ENCODE assay signal across 15 cellular contexts in genomic region chr5:123881791-123882244, GRCh38.
DNase-seq lines count a peak whose midpoint lies in the region; ATAC-seq, FAIRE-seq and TF ChIP-seq lines count a peak whose summit lies in the region.
"Had no signal": no experiment of that assay in that cellular context is flagged by ENCODE, and none has a peak within 500 bp of the region (broad histone marks: within the 10 kb centered on the region; RNA-seq: fewer than 3 reads in every experiment).

No MANE protein-coding gene starts in this region.

- H3K14ac ChIP-seq in H1 (ENCODE audit: insufficient read length), result no peak overlapping the region

- H2BK120ac ChIP-seq in H1 (replicated peaks; ENCODE audit: low read depth, low read length), result no peak overlapping the region

- H4K8ac ChIP-seq in H1 (ENCODE audit: extremely low read depth, insufficient read depth, low read length), result no peak overlapping the region

- H3K56ac ChIP-seq in H1 (replicated peaks; ENCODE audit: insufficient read length, low read depth, low read length), result no peak overlapping the region

- peaks cover 2% of the 10 kb centered on the region for H3K36me3 Mint-ChIP-seq in neural crest cell (ENCODE audit: low read depth)

- no peak for TF ChIP-seq POLR2A in H1 (IDR thresholded peaks at IDR 0.05; ENCODE audit: control extremely low read depth in 1 of 2, low read depth in 2 of 2, low read length in 2 of 2)

- FAIRE-seq in H1 (lab: Jason Lieb, UNC), result no peak
- FAIRE-seq: GM18507 had no signal

- H3K4me2 ChIP-seq in H1 (ENCODE audit: insufficient read depth in 1 of 2, low read depth in 2 of 2, low read length in 2 of 2), result no peak overlapping the region

- no peak for TF ChIP-seq CTCF in H1 (IDR thresholded peaks at IDR 0.05; ENCODE audit: control extremely low read depth in 1 of 3, insufficient read depth in 1 of 3, low read depth in 1 of 3, low read length in 3 of 3)
- no peak for TF ChIP-seq CTCF in neural crest cell (conservative IDR thresholded peaks at IDR 0.05)

- H2AK5ac ChIP-seq in H1 (ENCODE audit: low read depth, low read length), result no peak overlapping the region

- no peak overlapping the region for H3K4me3 ChIP-seq in H1 (ENCODE audit: extremely low read depth in 1 of 4, insufficient read depth in 2 of 4, low read depth in 3 of 4, low read length in 4 of 4)
- H3K4me3 ChIP-seq: ovary, SJSA1 had no signal

- H2BK5ac ChIP-seq in H1 (ENCODE audit: low read depth, low read length), result no peak overlapping the region

- H4K91ac ChIP-seq in H1 (replicated peaks; ENCODE audit: insufficient read length, low read length), result no peak overlapping the region

- 85% methylated on average over 5 of the region's 5 CpGs; no CpG with 5 or more reads in 1 of the 2 experiments for WGBS in H1 (ENCODE audit: extremely low coverage in 1 of 2, insufficient coverage in 1 of 2, insufficient read length in 1 of 2, insufficient replicate concordance in 2 of 2, low coverage in 1 of 2, low lambda C conversion rate in 2 of 2, missing lambda C conversion rate in 1 of 2), 2 experiments

- no peak overlapping the region for H3K4me3 Mint-ChIP-seq in neural crest cell
- H3K4me3 Mint-ChIP-seq: activated CD4-positive, alpha-beta T cell treated with anti-CD3 and anti-CD28 coated beads, Interleukin-2, amount 10 ng/mL, durations not matched to agents 24 days and 14 days had no signal

- H3K4ac ChIP-seq in H1 (replicated peaks; ENCODE audit: insufficient read length, low read depth, low read length), result no peak overlapping the region

- peak overlapping the region; percentile 77 for H3K27ac Mint-ChIP-seq in neural crest cell (ENCODE audit: unreplicated experiment)
- H3K27ac Mint-ChIP-seq: activated CD4-positive, alpha-beta T cell treated with anti-CD3 and anti-CD28 coated beads, Interleukin-2, amount 10 ng/mL, durations not matched to agents 24 days and 14 days had no signal

- H3K9ac ChIP-seq in H1 (replicated peaks in 1 of 4; ENCODE audit: extremely low read depth in 1 of 4, low read depth in 3 of 4, low read length in 3 of 4), result no peak overlapping the region

- 0 out of 2 replicates have a peak overlapping the region, but pooled peaks have one; percentile 56 for H2AFZ ChIP-seq in H1 (ENCODE audit: low read length)

- no peak for TF ChIP-seq EP300 in H1 (IDR thresholded peaks at IDR 0.05; ENCODE audit: borderline replicate concordance in 1 of 2, low read depth in 2 of 2, low read length in 2 of 2)

- H3K23me2 ChIP-seq in H1 (ENCODE audit: low read depth, low read length), result no peaks in the 10 kb centered on the region

- no peak overlapping the region for H3K18ac ChIP-seq in H1 (ENCODE audit: extremely low read depth, low read length)

- peaks cover 41% of the 10 kb centered on the region for H3K4me1 Mint-ChIP-seq in neural crest cell
- H3K4me1 Mint-ChIP-seq: activated CD4-positive, alpha-beta T cell treated with anti-CD3 and anti-CD28 coated beads, Interleukin-2, amount 10 ng/mL, durations not matched to agents 24 days and 14 days had no signal

- no peaks in the 10 kb centered on the region for H3K36me3 ChIP-seq in H1 (ENCODE audit: control insufficient read depth in 2 of 4, insufficient read depth in 4 of 4, low read length in 3 of 4)
- H3K36me3 ChIP-seq: ovary, SJSA1 had no signal

- no peak overlapping the region for H3K23ac ChIP-seq in H1 (ENCODE audit: insufficient read length)

- H4K5ac ChIP-seq in H1 (ENCODE audit: insufficient read length, low read depth, low read length), result no peak overlapping the region

- H3K4me1 ChIP-seq in H1 (replicated peaks in 1 of 4; ENCODE audit: control insufficient read depth in 3 of 4, insufficient read depth in 4 of 4, low read length in 3 of 4), result peaks cover 3 to 6% (median 4%) of the 10 kb centered on the region in 4 experiments; a peak in 5 of 7 replicates

- POLR2A ChIA-PET in H1 (lab: Charles Lee; ENCODE audit: partially characterized antibody), result no interaction called here

- H3K79me1 ChIP-seq in H1 (ENCODE audit: low read depth, low read length), result no peaks in the 10 kb centered on the region

- peak; percentile 34 for DNase-seq in Daoy (ENCODE audit: low read depth)
- DNase-seq in NCI-H446 treated with DMSO at 0.1 percent for 48 hours (lab: John Stamatoyannopoulos, UW), result peak; percentile 38
- no peak for DNase-seq in H1 (ENCODE audit: low read depth in 1 of 2, low spot score in 2 of 2)
- no peak for DNase-seq in neural crest cell (ENCODE audit: low read depth, low spot score)
- DNase-seq in NOMO-1 (lab: John Stamatoyannopoulos, UW; ENCODE audit: unreplicated experiment in 2 of 2), result no peak
- no peak for DNase-seq in NCI-H226
- DNase-seq: activated CD4-positive, alpha-beta T cell treated with anti-CD3 and anti-CD28 coated beads, Interleukin-2, amount 10 ng/mL, durations not matched to agents 24 days and 14 days; activated naive CD4-positive, alpha-beta T cell; effector memory CD4-positive, alpha-beta T cell; NCI-H345; ovary had no signal

- H3K9me3 ChIP-seq in H1 (ENCODE audit: insufficient read depth in 2 of 2, low read depth in 1 of 2, low read length in 1 of 2), result no peaks in the 10 kb centered on the region
- H3K9me3 ChIP-seq: ovary, SJSA1 had no signal

- H3K9me3 Mint-ChIP-seq in neural crest cell, result peaks cover 6% of the 10 kb centered on the region
- H3K9me3 Mint-ChIP-seq: activated CD4-positive, alpha-beta T cell treated with anti-CD3 and anti-CD28 coated beads, Interleukin-2, amount 10 ng/mL, durations not matched to agents 24 days and 14 days had no signal

- no peak overlapping the region for H2BK12ac ChIP-seq in H1 (ENCODE audit: low read depth, low read length)

- H2BK15ac ChIP-seq in H1 (ENCODE audit: low read length), result no peak overlapping the region

- no peak overlapping the region for H2BK20ac ChIP-seq in H1 (ENCODE audit: low read length)

- CTCF ChIA-PET in H1 (lab: Charles Lee; ENCODE audit: partially characterized antibody), result no interaction called here

- H3K27me3 ChIP-seq in H1 (replicated peaks in 1 of 4; ENCODE audit: control insufficient read depth in 3 of 4, extremely low read depth in 1 of 4, insufficient read depth in 3 of 4, low read length in 3 of 4), result no peaks in the 10 kb centered on the region
- H3K27me3 ChIP-seq: ovary, SJSA1 had no signal

- H3K79me2 ChIP-seq in H1 (ENCODE audit: control insufficient read depth in 1 of 2, insufficient read depth in 2 of 2, low read length in 2 of 2), result no peaks in the 10 kb centered on the region

- no peak overlapping the region for H3K27ac ChIP-seq in H1 (ENCODE audit: low read depth, low read length)
- H3K27ac ChIP-seq: ovary, SJSA1 had no signal

- no peak for TF ChIP-seq RAD21 in H1 (IDR thresholded peaks at IDR 0.05 in 1 of 2, conservative IDR thresholded peaks at IDR 0.05 in 1 of 2; ENCODE audit: low read depth in 2 of 2, low read length in 2 of 2)

- no peaks in the 10 kb centered on the region for H4K20me1 ChIP-seq in H1 (replicated peaks in 1 of 2; ENCODE audit: control insufficient read depth in 1 of 2, insufficient read depth in 2 of 2, low read length in 2 of 2)

- ATAC-seq in GM18873 (IDR thresholded peaks at IDR 0.05; ENCODE audit: low FRiP score, unreplicated experiment) (no peak), GM21576 (IDR thresholded peaks at IDR 0.05; ENCODE audit: unreplicated experiment) (no peak)

- H3K27me3 Mint-ChIP-seq in neural crest cell (ENCODE audit: low read depth), result no peaks in the 10 kb centered on the region
- H3K27me3 Mint-ChIP-seq: activated CD4-positive, alpha-beta T cell treated with anti-CD3 and anti-CD28 coated beads, Interleukin-2, amount 10 ng/mL, durations not matched to agents 24 days and 14 days had no signal

TF ChIP-seq in H1, 55 proteins besides CTCF, POLR2A, EP300 and RAD21:
- TF ChIP-seq TCF12 (IDR thresholded peaks at IDR 0.05; ENCODE audit: low read depth, low read length) (no peak), JUN (IDR thresholded peaks at IDR 0.05; ENCODE audit: low read depth, low read length) (no peak), SP1 (IDR thresholded peaks at IDR 0.05; ENCODE audit: low read depth, low read length) (no peak), BCL11A (IDR thresholded peaks at IDR 0.05; ENCODE audit: low read depth in 2 of 2, low read length in 2 of 2) (no peak), KDM5A (IDR thresholded peaks at IDR 0.05; ENCODE audit: low read length) (no peak), E2F6 (IDR thresholded peaks at IDR 0.05) (no peak), PHF8 (conservative IDR thresholded peaks at IDR 0.05; ENCODE audit: low read depth, low read length) (no peak), YY1 (IDR thresholded peaks at IDR 0.05; ENCODE audit: low read depth, low read length) (no peak), POLR2AphosphoS5 (IDR thresholded peaks at IDR 0.05; ENCODE audit: low read depth, low read length) (no peak)
TF ChIP-seq in H1: peak in this region for 0.

Comparison
In these comparisons a context has a peak if more than half of its experiments do, and no peak if none do; other contexts are left out.
1. DNase-seq: peak in Daoy (single experiment) and NCI-H446 treated with DMSO at 0.1 percent for 48 hours (single experiment); none in H1 (0 of 2), neural crest cell (single experiment), NOMO-1 (0 of 2) and NCI-H226 (single experiment).